20 cellular contexts compared by ENCODE assay signal in genomic region chr4:137967480-137968190, GRCh38.
"Had no signal": no experiment of that assay in that cellular context is flagged by ENCODE, and none has a peak within 500 bp of the region (broad histone marks: within the 10 kb centered on the region; RNA-seq: fewer than 3 reads in every experiment).

No MANE protein-coding gene starts in this region.

- H3K27me3 ChIP-seq: hepatocyte, neural progenitor cell, tibial artery, uterus had no signal

- H3K4me3 ChIP-seq: coronary artery, hepatocyte, neural progenitor cell, skin epidermis, tibial artery, uterus had no signal

- H3K9me3 ChIP-seq: tibial artery, uterus had no signal

- ATAC-seq: activated CD8-positive, alpha-beta T cell treated with anti-CD3 and anti-CD28 coated beads for 36 hours; activated naive CD8-positive, alpha-beta T cell treated with anti-CD3 and anti-CD28 coated beads, Interleukin-2, amount 50 U/mL, for 24 hours; activated T-cell treated with anti-CD3 and anti-CD28 coated beads, Interleukin-2, amount 50 U/mL, for 72 hours had no signal

- DNase-seq: activated CD8-positive, alpha-beta memory T cell treated with anti-CD3 and anti-CD28 coated beads, Interleukin-2, amount 50 U/mL, for 4 hours; activated CD8-positive, alpha-beta T cell treated with anti-CD3 and anti-CD28 coated beads for 36 hours; activated naive CD4-positive, alpha-beta T cell; activated naive CD8-positive, alpha-beta T cell treated with anti-CD3 and anti-CD28 coated beads, Interleukin-2, amount 50 U/mL, for 24 hours; activated T-cell treated with anti-CD3 and anti-CD28 coated beads, Interleukin-2, amount 50 U/mL, for 72 hours; central memory CD4-positive, alpha-beta T cell; effector CD4-positive, alpha-beta T cell; kidney glomerular epithelial cell; midbrain; retina; T1000; tibial artery; uterus had no signal

- H3K36me3 ChIP-seq: neural progenitor cell, tibial artery, uterus had no signal

- H3K27ac ChIP-seq: coronary artery, epithelial cell of prostate, hepatocyte, neural progenitor cell, parathyroid adenoma, skin epidermis, tibial artery, uterus, VCaP had no signal
